15 cellular contexts compared by ENCODE assay signal in the genomic region with DNA sequence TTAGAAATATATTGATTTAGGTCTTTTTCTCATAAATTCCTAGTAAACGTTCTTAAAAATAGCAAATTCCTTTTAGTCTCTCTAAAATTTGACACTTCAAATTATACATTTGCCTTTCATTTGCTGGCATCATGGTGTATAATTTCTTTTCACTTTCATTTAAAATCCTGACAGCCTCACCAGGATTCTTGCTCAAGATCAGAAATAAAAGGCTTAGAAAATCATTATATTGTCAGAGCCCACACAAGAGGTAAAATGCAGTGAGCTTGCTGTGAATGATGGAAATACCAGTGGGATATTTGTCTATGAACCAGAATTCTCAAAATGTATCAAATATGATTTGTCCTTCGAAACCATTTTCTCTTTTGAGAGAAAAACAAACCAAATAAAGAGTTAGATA.
DNase-seq lines count a peak whose midpoint lies in the region.
"Had no signal": no experiment of that assay in that cellular context is flagged by ENCODE, and none has a peak within 500 bp of the region (broad histone marks: within the 10 kb centered on the region; RNA-seq: fewer than 3 reads in every experiment).

No MANE protein-coding gene starts in this region.

- no peaks in the 10 kb centered on the region for H3K4me1 ChIP-seq in ACC112 (ENCODE audit: control insufficient read depth, insufficient read depth, low read length, unreplicated experiment)
- H3K4me1 ChIP-seq: BLaER1 treated with 17β-estradiol and CSF1 and Interleukin-3, amounts not matched to agents 10 nM and 100 nM; Caco-2 had no signal

- peak overlapping the region; percentile 46 for H2AFZ ChIP-seq in ACC112 (ENCODE audit: low read length, unreplicated experiment)

- no peaks in the 10 kb centered on the region for H3K79me2 ChIP-seq in ACC112 (ENCODE audit: control insufficient read depth, insufficient read depth, low read length, unreplicated experiment)

- no peaks in the 10 kb centered on the region for H3K27me3 ChIP-seq in ACC112 (ENCODE audit: insufficient read depth, low read length)
- H3K27me3 ChIP-seq: BLaER1 treated with 17β-estradiol and CSF1 and Interleukin-3, amounts not matched to agents 10 nM and 100 nM had no signal

- 0 out of 2 replicates have a peak overlapping the region, but pooled peaks have one; percentile 28 for H3K4me3 ChIP-seq in ACC112 (ENCODE audit: low read depth, low read length)
- H3K4me3 ChIP-seq: BLaER1 treated with 17β-estradiol and CSF1 and Interleukin-3, amounts not matched to agents 10 nM and 100 nM had no signal

- H3K36me3 ChIP-seq in ACC112 (ENCODE audit: insufficient read depth, low read length) = no peaks in the 10 kb centered on the region
- H3K36me3 ChIP-seq: BLaER1 treated with 17β-estradiol and CSF1 and Interleukin-3, amounts not matched to agents 10 nM and 100 nM had no signal

- peak; percentile 50 for DNase-seq in OCI-M1 (lab: John Stamatoyannopoulos, UW)
- peak; percentile 61 for DNase-seq in putamen (ENCODE audit: low spot score)
- DNase-seq in SHP77 treated with DMSO at 0.1 percent for 48 hours (lab: John Stamatoyannopoulos, UW) = no peak
- no peak for DNase-seq in activated CD4-positive, CD25-positive, alpha-beta regulatory T cell (lab: John Stamatoyannopoulos, UW)
- DNase-seq: 8988T; AML-193; Caco-2; Calu3; CD4-positive, alpha-beta T cell; CD8-positive, alpha-beta T cell; DMS79 treated with DMSO at 0.1 percent for 48 hours; GF-D8 had no signal

- no peak overlapping the region for H3K27ac ChIP-seq in ACC112 (ENCODE audit: low read depth, low read length)
- H3K27ac ChIP-seq: BLaER1 treated with 17β-estradiol and CSF1 and Interleukin-3, amounts not matched to agents 10 nM and 100 nM; C4-2B had no signal

Comparison
In these comparisons a context has a peak if more than half of its experiments do, and no peak if none do; other contexts are left out.
1. DNase-seq: peak in OCI-M1 (single experiment) and putamen (single experiment); none in SHP77 treated with DMSO at 0.1 percent for 48 hours (single experiment) and activated CD4-positive, CD25-positive, alpha-beta regulatory T cell (0 of 4).